21 cellular contexts compared by ENCODE assay signal in genomic region chr18:68418226-68418868, GRCh38.
"Had no signal": no experiment of that assay in that cellular context is flagged by ENCODE, and none has a peak within 500 bp of the region (broad histone marks: within the 10 kb centered on the region; RNA-seq: fewer than 3 reads in every experiment).

No MANE protein-coding gene starts in this region.

- ATAC-seq: activated CD8-positive, alpha-beta T cell treated with anti-CD3 and anti-CD28 coated beads, Interleukin-2, amount 10 ng/mL, durations not matched to agents 7 days and 5 days; esophagus mucosa had no signal

- H3K27ac ChIP-seq: brain microvascular endothelial cell, left ventricle myocardium inferior, thyroid gland, WERI-Rb-1 had no signal

- H3K4me1 ChIP-seq: left ventricle myocardium inferior, thyroid gland had no signal

- H3K9me3 ChIP-seq: thyroid gland had no signal

- H3K36me3 ChIP-seq: brain microvascular endothelial cell, left ventricle myocardium inferior, thyroid gland, WERI-Rb-1 had no signal

- DNase-seq: activated CD4-positive, alpha-beta T cell treated with anti-CD3 and anti-CD28 coated beads for 1 hour; activated CD4-positive, alpha-beta T cell treated with anti-CD3 and anti-CD28 coated beads, Interleukin-2, amount 50 U/mL, for 1 hour; activated CD8-positive, alpha-beta T cell treated with anti-CD3 and anti-CD28 coated beads, Interleukin-2, amount 10 ng/mL, durations not matched to agents 7 days and 5 days; activated gamma-delta T cell treated with Interleukin-2 at 50 U/mL for 16 hours; aorta; central memory CD4-positive, alpha-beta T cell; effector memory CD4-positive, alpha-beta T cell; foreskin melanocyte; hippocampal formation; kidney glomerular epithelial cell; left ventricle myocardium inferior; occipital lobe; stimulated activated CD4-positive, alpha-beta T cell treated with anti-CD3 and anti-CD28 coated beads, Interleukin-12 subunit alpha, Interleukin-12 subunit beta, amount 100 ng/mL, for 4 hours; stimulated activated CD4-positive, alpha-beta T cell treated with anti-CD3 and anti-CD28 coated beads, Interleukin-4, amount 100 ng/mL, for 4 hours; substantia nigra; thyroid gland; WERI-Rb-1 had no signal

- H3K4me3 ChIP-seq: left ventricle myocardium inferior, thyroid gland had no signal

- FAIRE-seq: colon, endothelial cell of umbilical vein had no signal

- H3K27me3 ChIP-seq: brain microvascular endothelial cell, thyroid gland had no signal
